ENCODE assay signal across 2 cellular contexts in the genomic region with DNA sequence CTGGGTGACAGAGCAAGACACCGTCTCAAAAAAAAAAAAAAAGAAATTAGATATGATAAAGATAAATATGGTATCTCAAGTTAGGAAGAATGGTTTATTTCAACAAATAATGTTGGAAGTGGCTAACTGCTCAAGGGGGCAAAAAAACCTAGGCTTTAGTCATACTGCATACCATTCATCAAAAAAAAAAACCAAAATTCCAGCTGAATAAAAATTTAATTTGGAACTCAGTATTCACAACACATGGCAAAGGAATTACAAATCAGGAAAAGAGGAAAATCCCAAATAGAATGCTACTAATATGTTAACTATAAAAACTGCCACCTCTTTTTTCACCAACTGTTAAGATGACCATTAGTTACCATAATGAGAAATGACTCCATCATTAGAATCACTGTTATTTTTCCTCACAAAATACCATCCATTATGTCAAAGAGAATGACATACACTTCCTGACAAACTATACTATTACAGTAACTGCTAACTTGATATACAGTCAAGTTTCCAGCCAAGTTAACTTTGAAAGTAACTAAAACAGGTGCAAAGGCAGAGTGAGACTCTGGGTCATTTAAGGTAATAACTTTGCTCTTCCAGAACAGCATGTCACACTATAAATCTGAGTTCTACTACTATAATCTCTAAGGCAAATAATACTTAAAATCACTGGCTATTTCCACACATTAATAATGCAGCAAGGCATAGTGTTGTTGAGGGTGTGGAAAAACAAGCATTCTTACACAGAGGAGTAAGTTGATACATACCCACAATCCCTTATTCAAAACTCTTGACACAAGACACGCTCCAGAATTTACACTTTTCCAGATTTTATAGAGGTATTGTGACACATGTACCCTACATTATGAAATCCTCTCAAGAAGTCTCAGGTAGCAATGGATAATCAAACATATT.
TF ChIP-seq lines count a peak whose summit lies in the region.

No MANE protein-coding gene starts in this region.

TF ChIP-seq in HEK293, 187 proteins besides CTCF, POLR2A, EP300 and RAD21 (continued from another document and continues in another):
- TF ChIP-seq, protein P1, sequence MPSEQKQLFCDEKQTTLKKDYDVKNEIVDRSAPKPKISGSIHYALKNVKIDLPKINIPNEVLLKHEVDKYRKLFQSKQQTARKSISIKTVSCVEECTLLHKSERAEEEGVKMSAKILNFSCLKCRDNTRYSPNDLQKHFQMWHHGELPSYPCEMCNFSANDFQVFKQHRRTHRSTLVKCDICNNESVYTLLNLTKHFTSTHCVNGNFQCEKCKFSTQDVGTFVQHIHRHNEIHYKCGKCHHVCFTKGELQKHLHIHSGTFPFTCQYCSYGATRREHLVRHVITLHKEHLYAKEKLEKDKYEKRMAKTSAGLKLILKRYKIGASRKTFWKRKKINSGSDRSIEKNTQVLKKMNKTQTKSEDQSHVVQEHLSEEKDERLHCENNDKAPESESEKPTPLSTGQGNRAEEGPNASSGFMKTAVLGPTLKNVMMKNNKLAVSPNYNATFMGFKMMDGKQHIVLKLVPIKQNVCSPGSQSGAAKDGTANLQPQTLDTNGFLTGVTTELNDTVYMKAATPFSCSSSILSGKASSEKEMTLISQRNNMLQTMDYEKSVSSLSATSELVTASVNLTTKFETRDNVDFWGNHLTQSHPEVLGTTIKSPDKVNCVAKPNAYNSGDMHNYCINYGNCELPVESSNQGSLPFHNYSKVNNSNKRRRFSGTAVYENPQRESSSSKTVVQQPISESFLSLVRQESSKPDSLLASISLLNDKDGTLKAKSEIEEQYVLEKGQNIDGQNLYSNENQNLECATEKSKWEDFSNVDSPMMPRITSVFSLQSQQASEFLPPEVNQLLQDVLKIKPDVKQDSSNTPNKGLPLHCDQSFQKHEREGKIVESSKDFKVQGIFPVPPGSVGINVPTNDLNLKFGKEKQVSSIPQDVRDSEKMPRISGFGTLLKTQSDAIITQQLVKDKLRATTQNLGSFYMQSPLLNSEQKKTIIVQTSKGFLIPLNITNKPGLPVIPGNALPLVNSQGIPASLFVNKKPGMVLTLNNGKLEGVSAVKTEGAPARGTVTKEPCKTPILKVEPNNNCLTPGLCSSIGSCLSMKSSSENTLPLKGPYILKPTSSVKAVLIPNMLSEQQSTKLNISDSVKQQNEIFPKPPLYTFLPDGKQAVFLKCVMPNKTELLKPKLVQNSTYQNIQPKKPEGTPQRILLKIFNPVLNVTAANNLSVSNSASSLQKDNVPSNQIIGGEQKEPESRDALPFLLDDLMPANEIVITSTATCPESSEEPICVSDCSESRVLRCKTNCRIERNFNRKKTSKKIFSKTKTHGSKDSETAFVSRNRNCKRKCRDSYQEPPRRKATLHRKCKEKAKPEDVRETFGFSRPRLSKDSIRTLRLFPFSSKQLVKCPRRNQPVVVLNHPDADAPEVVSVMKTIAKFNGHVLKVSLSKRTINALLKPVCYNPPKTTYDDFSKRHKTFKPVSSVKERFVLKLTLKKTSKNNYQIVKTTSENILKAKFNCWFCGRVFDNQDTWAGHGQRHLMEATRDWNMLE (tag by site-specific recombination; conservative IDR thresholded peaks at IDR 0.05; ENCODE audit: low read depth) = no peak
- TF ChIP-seq, protein P2, sequence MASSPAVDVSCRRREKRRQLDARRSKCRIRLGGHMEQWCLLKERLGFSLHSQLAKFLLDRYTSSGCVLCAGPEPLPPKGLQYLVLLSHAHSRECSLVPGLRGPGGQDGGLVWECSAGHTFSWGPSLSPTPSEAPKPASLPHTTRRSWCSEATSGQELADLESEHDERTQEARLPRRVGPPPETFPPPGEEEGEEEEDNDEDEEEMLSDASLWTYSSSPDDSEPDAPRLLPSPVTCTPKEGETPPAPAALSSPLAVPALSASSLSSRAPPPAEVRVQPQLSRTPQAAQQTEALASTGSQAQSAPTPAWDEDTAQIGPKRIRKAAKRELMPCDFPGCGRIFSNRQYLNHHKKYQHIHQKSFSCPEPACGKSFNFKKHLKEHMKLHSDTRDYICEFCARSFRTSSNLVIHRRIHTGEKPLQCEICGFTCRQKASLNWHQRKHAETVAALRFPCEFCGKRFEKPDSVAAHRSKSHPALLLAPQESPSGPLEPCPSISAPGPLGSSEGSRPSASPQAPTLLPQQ (tag by site-specific recombination; IDR thresholded peaks at IDR 0.05) = no peak
- TF ChIP-seq GLI2 (tag by site-specific recombination; IDR thresholded peaks at IDR 0.05; ENCODE audit: borderline replicate concordance, low read depth) = no peak
- TF ChIP-seq ZEB2 (tag by site-specific recombination; IDR thresholded peaks at IDR 0.05) = 0 out of 2 replicates have a peak, but pooled peaks have one; percentile 34
- TF ChIP-seq, protein P3, sequence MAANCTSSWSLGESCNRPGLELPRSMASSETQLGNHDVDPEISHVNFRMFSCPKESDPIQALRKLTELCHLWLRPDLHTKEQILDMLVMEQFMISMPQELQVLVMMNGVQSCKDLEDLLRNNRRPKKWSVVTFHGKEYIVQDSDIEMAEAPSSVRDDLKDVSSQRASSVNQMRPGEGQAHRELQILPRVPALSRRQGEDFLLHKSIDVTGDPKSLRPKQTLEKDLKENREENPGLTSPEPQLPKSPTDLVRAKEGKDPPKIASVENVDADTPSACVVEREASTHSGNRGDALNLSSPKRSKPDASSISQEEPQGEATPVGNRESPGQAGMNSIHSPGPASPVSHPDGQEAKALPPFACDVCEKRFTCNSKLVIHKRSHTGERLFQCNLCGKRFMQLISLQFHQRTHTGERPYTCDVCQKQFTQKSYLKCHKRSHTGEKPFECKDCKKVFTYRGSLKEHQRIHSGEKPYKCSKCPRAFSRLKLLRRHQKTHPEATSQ (tag by site-specific recombination; IDR thresholded peaks at IDR 0.05) = no peak
- TF ChIP-seq, protein P4, sequence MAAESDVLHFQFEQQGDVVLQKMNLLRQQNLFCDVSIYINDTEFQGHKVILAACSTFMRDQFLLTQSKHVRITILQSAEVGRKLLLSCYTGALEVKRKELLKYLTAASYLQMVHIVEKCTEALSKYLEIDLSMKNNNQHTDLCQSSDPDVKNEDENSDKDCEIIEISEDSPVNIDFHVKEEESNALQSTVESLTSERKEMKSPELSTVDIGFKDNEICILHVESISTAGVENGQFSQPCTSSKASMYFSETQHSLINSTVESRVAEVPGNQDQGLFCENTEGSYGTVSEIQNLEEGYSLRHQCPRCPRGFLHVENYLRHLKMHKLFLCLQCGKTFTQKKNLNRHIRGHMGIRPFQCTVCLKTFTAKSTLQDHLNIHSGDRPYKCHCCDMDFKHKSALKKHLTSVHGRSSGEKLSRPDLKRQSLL (tag by site-specific recombination; IDR thresholded peaks at IDR 0.05) = peak; percentile 56; the same call in 1 of the 2 replicates
- TF ChIP-seq, protein P5, sequence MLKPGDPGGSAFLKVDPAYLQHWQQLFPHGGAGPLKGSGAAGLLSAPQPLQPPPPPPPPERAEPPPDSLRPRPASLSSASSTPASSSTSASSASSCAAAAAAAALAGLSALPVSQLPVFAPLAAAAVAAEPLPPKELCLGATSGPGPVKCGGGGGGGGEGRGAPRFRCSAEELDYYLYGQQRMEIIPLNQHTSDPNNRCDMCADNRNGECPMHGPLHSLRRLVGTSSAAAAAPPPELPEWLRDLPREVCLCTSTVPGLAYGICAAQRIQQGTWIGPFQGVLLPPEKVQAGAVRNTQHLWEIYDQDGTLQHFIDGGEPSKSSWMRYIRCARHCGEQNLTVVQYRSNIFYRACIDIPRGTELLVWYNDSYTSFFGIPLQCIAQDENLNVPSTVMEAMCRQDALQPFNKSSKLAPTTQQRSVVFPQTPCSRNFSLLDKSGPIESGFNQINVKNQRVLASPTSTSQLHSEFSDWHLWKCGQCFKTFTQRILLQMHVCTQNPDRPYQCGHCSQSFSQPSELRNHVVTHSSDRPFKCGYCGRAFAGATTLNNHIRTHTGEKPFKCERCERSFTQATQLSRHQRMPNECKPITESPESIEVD (tag by site-specific recombination; IDR thresholded peaks at IDR 0.05) = peak; percentile 92
- 0 out of 2 replicates have a peak, but pooled peaks have one; percentile 18 for TF ChIP-seq IKZF3 (tag by site-specific recombination; IDR thresholded peaks at IDR 0.05)

TF ChIP-seq in K562, 482 proteins besides CTCF, POLR2A, EP300 and RAD21 (continued from another document and continues in another):
- TF ChIP-seq, protein P6, sequence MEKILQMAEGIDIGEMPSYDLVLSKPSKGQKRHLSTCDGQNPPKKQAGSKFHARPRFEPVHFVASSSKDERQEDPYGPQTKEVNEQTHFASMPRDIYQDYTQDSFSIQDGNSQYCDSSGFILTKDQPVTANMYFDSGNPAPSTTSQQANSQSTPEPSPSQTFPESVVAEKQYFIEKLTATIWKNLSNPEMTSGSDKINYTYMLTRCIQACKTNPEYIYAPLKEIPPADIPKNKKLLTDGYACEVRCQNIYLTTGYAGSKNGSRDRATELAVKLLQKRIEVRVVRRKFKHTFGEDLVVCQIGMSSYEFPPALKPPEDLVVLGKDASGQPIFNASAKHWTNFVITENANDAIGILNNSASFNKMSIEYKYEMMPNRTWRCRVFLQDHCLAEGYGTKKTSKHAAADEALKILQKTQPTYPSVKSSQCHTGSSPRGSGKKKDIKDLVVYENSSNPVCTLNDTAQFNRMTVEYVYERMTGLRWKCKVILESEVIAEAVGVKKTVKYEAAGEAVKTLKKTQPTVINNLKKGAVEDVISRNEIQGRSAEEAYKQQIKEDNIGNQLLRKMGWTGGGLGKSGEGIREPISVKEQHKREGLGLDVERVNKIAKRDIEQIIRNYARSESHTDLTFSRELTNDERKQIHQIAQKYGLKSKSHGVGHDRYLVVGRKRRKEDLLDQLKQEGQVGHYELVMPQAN (IDR thresholded peaks at IDR 0.05; ENCODE audit: borderline replicate concordance) = no peak
- no peak for TF ChIP-seq TBP (optimal IDR thresholded peaks at IDR 0.05; ENCODE audit: low read depth, low read length)
- no peak for TF ChIP-seq FOXJ3 (CRISPR knock-in tag; IDR thresholded peaks at IDR 0.05)
- TF ChIP-seq, protein P7, sequence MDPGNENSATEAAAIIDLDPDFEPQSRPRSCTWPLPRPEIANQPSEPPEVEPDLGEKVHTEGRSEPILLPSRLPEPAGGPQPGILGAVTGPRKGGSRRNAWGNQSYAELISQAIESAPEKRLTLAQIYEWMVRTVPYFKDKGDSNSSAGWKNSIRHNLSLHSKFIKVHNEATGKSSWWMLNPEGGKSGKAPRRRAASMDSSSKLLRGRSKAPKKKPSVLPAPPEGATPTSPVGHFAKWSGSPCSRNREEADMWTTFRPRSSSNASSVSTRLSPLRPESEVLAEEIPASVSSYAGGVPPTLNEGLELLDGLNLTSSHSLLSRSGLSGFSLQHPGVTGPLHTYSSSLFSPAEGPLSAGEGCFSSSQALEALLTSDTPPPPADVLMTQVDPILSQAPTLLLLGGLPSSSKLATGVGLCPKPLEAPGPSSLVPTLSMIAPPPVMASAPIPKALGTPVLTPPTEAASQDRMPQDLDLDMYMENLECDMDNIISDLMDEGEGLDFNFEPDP (CRISPR knock-in tag; IDR thresholded peaks at IDR 0.05) = no peak
- no peak for TF ChIP-seq NR2C1 (IDR thresholded peaks at IDR 0.05)
- TF ChIP-seq NR2C1 (tag; IDR thresholded peaks at IDR 0.05) = no peak
- TF ChIP-seq, protein P8, sequence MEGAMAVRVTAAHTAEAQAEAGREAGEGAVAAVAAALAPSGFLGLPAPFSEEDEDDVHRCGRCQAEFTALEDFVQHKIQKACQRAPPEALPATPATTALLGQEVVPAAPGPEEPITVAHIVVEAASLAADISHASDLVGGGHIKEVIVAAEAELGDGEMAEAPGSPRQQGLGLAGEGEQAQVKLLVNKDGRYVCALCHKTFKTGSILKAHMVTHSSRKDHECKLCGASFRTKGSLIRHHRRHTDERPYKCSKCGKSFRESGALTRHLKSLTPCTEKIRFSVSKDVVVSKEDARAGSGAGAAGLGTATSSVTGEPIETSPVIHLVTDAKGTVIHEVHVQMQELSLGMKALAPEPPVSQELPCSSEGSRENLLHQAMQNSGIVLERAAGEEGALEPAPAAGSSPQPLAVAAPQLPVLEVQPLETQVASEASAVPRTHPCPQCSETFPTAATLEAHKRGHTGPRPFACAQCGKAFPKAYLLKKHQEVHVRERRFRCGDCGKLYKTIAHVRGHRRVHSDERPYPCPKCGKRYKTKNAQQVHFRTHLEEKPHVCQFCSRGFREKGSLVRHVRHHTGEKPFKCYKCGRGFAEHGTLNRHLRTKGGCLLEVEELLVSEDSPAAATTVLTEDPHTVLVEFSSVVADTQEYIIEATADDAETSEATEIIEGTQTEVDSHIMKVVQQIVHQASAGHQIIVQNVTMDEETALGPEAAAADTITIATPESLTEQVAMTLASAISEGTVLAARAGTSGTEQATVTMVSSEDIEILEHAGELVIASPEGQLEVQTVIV (CRISPR knock-in tag; IDR thresholded peaks at IDR 0.05; ENCODE audit: borderline replicate concordance) = no peak
